Comparison of ENCODE assay signal across 20 cellular contexts in genomic region chr6:33907227-33907626, GRCh38.
DNase-seq lines count a peak whose midpoint lies in the region; ATAC-seq and TF ChIP-seq lines count a peak whose summit lies in the region.
"Had no signal": no experiment of that assay in that cellular context is flagged by ENCODE, and none has a peak within 500 bp of the region (broad histone marks: within the 10 kb centered on the region; RNA-seq: fewer than 3 reads in every experiment).

No MANE protein-coding gene starts in this region.

- POLR2A ChIA-PET in activated CD8-positive, alpha-beta T cell treated with anti-CD3 and anti-CD28 coated beads, Interleukin-2, amount 10 ng/mL, durations not matched to agents 7 days and 5 days (lab: Charles Lee) = interaction anchor here (1.0 kb wide), 2 partner anchors 8 to 120 kb away, joined by 3 read pairs; no protein-coding TSS in a partner anchor
- POLR2A ChIA-PET in activated CD8-positive, alpha-beta T cell treated with anti-CD3 and anti-CD28 coated beads for 36 hours (lab: Charles Lee) = no interaction called here
- POLR2A ChIA-PET in CD8-positive, alpha-beta memory T cell (lab: Charles Lee) = no interaction called here

- no peak overlapping the region for H3K4me3 ChIP-seq in CD8-positive, alpha-beta memory T cell (ENCODE audit: low read length)
- H3K4me3 ChIP-seq: SJCRH30, testis had no signal

- H3K9me3 ChIP-seq in CD8-positive, alpha-beta memory T cell (ENCODE audit: low read length) = no peaks in the 10 kb centered on the region
- H3K9me3 ChIP-seq: SJCRH30, testis had no signal

- ATAC-seq in activated CD8-positive, alpha-beta T cell treated with anti-CD3 and anti-CD28 coated beads, Interleukin-2, amount 10 ng/mL, durations not matched to agents 7 days and 5 days = no peak
- ATAC-seq in activated CD8-positive, alpha-beta T cell treated with anti-CD3 and anti-CD28 coated beads for 36 hours = no peak
- ATAC-seq in effector memory CD8-positive, alpha-beta T cell (replicated peaks) = no peak
- no peak for ATAC-seq in natural killer cell treated with Interleukin-12 subunit alpha and Interleukin-12 subunit beta and Interleukin-15 and Interleukin-18, amount 100 ng/mL, for 72 hours
- no peak for ATAC-seq in activated CD4-positive, CD25-positive, alpha-beta regulatory T cell treated with anti-CD3 and anti-CD28 coated beads, Interleukin-2, amount 50 U/mL, for 24 hours
- ATAC-seq: left colon; Panc1; stimulated activated memory B cell treated with anti-CD40 and anti-IgM and Interleukin-4, amounts not matched to agents 10 μg/mL and 1 μg/mL and 100 μg/mL, for 72 hours had no signal

- no peaks in the 10 kb centered on the region for H3K27me3 ChIP-seq in CD8-positive, alpha-beta memory T cell (ENCODE audit: insufficient read depth, low read length, poor library complexity, severe bottlenecking)
- H3K27me3 ChIP-seq: testis had no signal

- peaks cover 76% of the 10 kb centered on the region for H3K4me1 ChIP-seq in CD8-positive, alpha-beta memory T cell (ENCODE audit: insufficient read depth, low read length)
- H3K4me1 ChIP-seq: SJCRH30, testis had no signal

- H3K36me3 Mint-ChIP-seq in activated CD8-positive, alpha-beta T cell treated with anti-CD3 and anti-CD28 coated beads, Interleukin-2, amount 10 ng/mL, durations not matched to agents 7 days and 5 days (ENCODE audit: low read depth) = peaks cover 4% of the 10 kb centered on the region
- H3K36me3 Mint-ChIP-seq in activated CD8-positive, alpha-beta T cell treated with anti-CD3 and anti-CD28 coated beads for 36 hours (ENCODE audit: low read depth) = no peaks in the 10 kb centered on the region
- H3K36me3 Mint-ChIP-seq in CD8-positive, alpha-beta memory T cell = no peaks in the 10 kb centered on the region
- peaks cover 11% of the 10 kb centered on the region for H3K36me3 Mint-ChIP-seq in effector memory CD8-positive, alpha-beta T cell (ENCODE audit: insufficient read depth)
- no peaks in the 10 kb centered on the region for H3K36me3 Mint-ChIP-seq in natural killer cell treated with Interleukin-12 subunit alpha and Interleukin-12 subunit beta and Interleukin-15 and Interleukin-18, amount 100 ng/mL, for 72 hours
- H3K36me3 Mint-ChIP-seq: mesothelial cell of epicardium; stimulated activated memory B cell treated with anti-CD40 and anti-IgM and Interleukin-4, amounts not matched to agents 10 μg/mL and 1 μg/mL and 100 μg/mL, for 72 hours had no signal

- peaks cover 71% of the 10 kb centered on the region for H3K4me1 Mint-ChIP-seq in activated CD8-positive, alpha-beta T cell treated with anti-CD3 and anti-CD28 coated beads, Interleukin-2, amount 10 ng/mL, durations not matched to agents 7 days and 5 days (ENCODE audit: low read depth)
- peaks cover 56% of the 10 kb centered on the region for H3K4me1 Mint-ChIP-seq in activated CD8-positive, alpha-beta T cell treated with anti-CD3 and anti-CD28 coated beads for 36 hours (ENCODE audit: low read depth)
- peaks cover 74 to 89% (median 85%) of the 10 kb centered on the region in 3 donors for H3K4me1 Mint-ChIP-seq in CD8-positive, alpha-beta memory T cell
- H3K4me1 Mint-ChIP-seq in effector memory CD8-positive, alpha-beta T cell (ENCODE audit: low read depth in 2 of 2) = peaks cover 61 to 68% of the 10 kb centered on the region in 2 donors
- H3K4me1 Mint-ChIP-seq in natural killer cell treated with Interleukin-12 subunit alpha and Interleukin-12 subunit beta and Interleukin-15 and Interleukin-18, amount 100 ng/mL, for 72 hours (ENCODE audit: low read depth in 2 of 2) = peaks cover 62 to 76% of the 10 kb centered on the region in 2 donors
- H3K4me1 Mint-ChIP-seq: mesothelial cell of epicardium had no signal

- no peak for TF ChIP-seq CTCF in activated CD8-positive, alpha-beta T cell treated with anti-CD3 and anti-CD28 coated beads for 36 hours (IDR thresholded peaks at IDR 0.05)

- peak overlapping the region; percentile 93 for H3K27ac Mint-ChIP-seq in activated CD8-positive, alpha-beta T cell treated with anti-CD3 and anti-CD28 coated beads, Interleukin-2, amount 10 ng/mL, durations not matched to agents 7 days and 5 days
- no peak overlapping the region for H3K27ac Mint-ChIP-seq in activated CD8-positive, alpha-beta T cell treated with anti-CD3 and anti-CD28 coated beads for 36 hours
- H3K27ac Mint-ChIP-seq in CD8-positive, alpha-beta memory T cell = peak overlapping the region in 6 of 8 donors; percentile 59 to 95 (median 90)
- peak overlapping the region; percentile 65 to 89 for H3K27ac Mint-ChIP-seq in effector memory CD8-positive, alpha-beta T cell
- peak overlapping the region; percentile 41 to 88 for H3K27ac Mint-ChIP-seq in natural killer cell treated with Interleukin-12 subunit alpha and Interleukin-12 subunit beta and Interleukin-15 and Interleukin-18, amount 100 ng/mL, for 72 hours
- H3K27ac Mint-ChIP-seq: mesothelial cell of epicardium; stimulated activated memory B cell treated with anti-CD40 and anti-IgM and Interleukin-4, amounts not matched to agents 10 μg/mL and 1 μg/mL and 100 μg/mL, for 72 hours had no signal

- CTCF ChIA-PET in activated CD8-positive, alpha-beta T cell treated with anti-CD3 and anti-CD28 coated beads, Interleukin-2, amount 10 ng/mL, durations not matched to agents 7 days and 5 days (lab: Charles Lee) = interaction anchor here (1.6 kb wide), 2 partner anchors 8 to 46 kb away, joined by 7 to 9 read pairs; no protein-coding TSS in a partner anchor
- CTCF ChIA-PET in activated CD8-positive, alpha-beta T cell treated with anti-CD3 and anti-CD28 coated beads for 36 hours (lab: Charles Lee) = interaction anchor here (0.8 kb wide), 1 partner anchor 46 kb away, joined by 4 read pairs; no protein-coding TSS in a partner anchor
- CTCF ChIA-PET in CD8-positive, alpha-beta memory T cell (lab: Charles Lee) = no interaction called here

- intact Hi-C loops in activated CD8-positive, alpha-beta T cell treated with anti-CD3 and anti-CD28 coated beads for 36 hours (cut with micrococcal nuclease) = no loop called here

- no peak overlapping the region for H3K4me3 Mint-ChIP-seq in activated CD8-positive, alpha-beta T cell treated with anti-CD3 and anti-CD28 coated beads, Interleukin-2, amount 10 ng/mL, durations not matched to agents 7 days and 5 days
- no peak overlapping the region for H3K4me3 Mint-ChIP-seq in activated CD8-positive, alpha-beta T cell treated with anti-CD3 and anti-CD28 coated beads for 36 hours
- peak overlapping the region in 4 of 7 donors; percentile 8 to 52 (median 34) for H3K4me3 Mint-ChIP-seq in CD8-positive, alpha-beta memory T cell
- peak overlapping the region; percentile 4 to 23 for H3K4me3 Mint-ChIP-seq in effector memory CD8-positive, alpha-beta T cell
- peak overlapping the region; percentile 22 for H3K4me3 Mint-ChIP-seq in natural killer cell treated with Interleukin-12 subunit alpha and Interleukin-12 subunit beta and Interleukin-15 and Interleukin-18, amount 100 ng/mL, for 72 hours
- H3K4me3 Mint-ChIP-seq: mesothelial cell of epicardium; stimulated activated memory B cell treated with anti-CD40 and anti-IgM and Interleukin-4, amounts not matched to agents 10 μg/mL and 1 μg/mL and 100 μg/mL, for 72 hours had no signal

- H3K36me3 ChIP-seq in CD8-positive, alpha-beta memory T cell (ENCODE audit: insufficient read depth, low read length) = no peaks in the 10 kb centered on the region
- H3K36me3 ChIP-seq: SJCRH30 had no signal

- H3K9me3 Mint-ChIP-seq in activated CD8-positive, alpha-beta T cell treated with anti-CD3 and anti-CD28 coated beads, Interleukin-2, amount 10 ng/mL, durations not matched to agents 7 days and 5 days (ENCODE audit: insufficient read depth) = no peaks in the 10 kb centered on the region
- H3K9me3 Mint-ChIP-seq in activated CD8-positive, alpha-beta T cell treated with anti-CD3 and anti-CD28 coated beads for 36 hours = no peaks in the 10 kb centered on the region
- H3K9me3 Mint-ChIP-seq in CD8-positive, alpha-beta memory T cell = no peaks in the 10 kb centered on the region
- H3K9me3 Mint-ChIP-seq in effector memory CD8-positive, alpha-beta T cell = no peaks in the 10 kb centered on the region
- H3K9me3 Mint-ChIP-seq in natural killer cell treated with Interleukin-12 subunit alpha and Interleukin-12 subunit beta and Interleukin-15 and Interleukin-18, amount 100 ng/mL, for 72 hours = no peaks in the 10 kb centered on the region
- H3K9me3 Mint-ChIP-seq: mesothelial cell of epicardium; stimulated activated memory B cell treated with anti-CD40 and anti-IgM and Interleukin-4, amounts not matched to agents 10 μg/mL and 1 μg/mL and 100 μg/mL, for 72 hours had no signal

- DNase-seq in activated CD8-positive, alpha-beta T cell treated with anti-CD3 and anti-CD28 coated beads, Interleukin-2, amount 10 ng/mL, durations not matched to agents 7 days and 5 days = no peak
- no peak for DNase-seq in activated CD8-positive, alpha-beta T cell treated with anti-CD3 and anti-CD28 coated beads for 36 hours
- DNase-seq in CD8-positive, alpha-beta memory T cell = no peak
- no peak for DNase-seq in effector memory CD8-positive, alpha-beta T cell
- DNase-seq in natural killer cell treated with Interleukin-12 subunit alpha and Interleukin-12 subunit beta and Interleukin-15 and Interleukin-18, amount 100 ng/mL, for 72 hours (ENCODE audit: low spot score) = no peak
- DNase-seq in hepatic stellate cell (ENCODE audit: low spot score) (no peak), NCI-H69 (lab: John Stamatoyannopoulos, UW) (no peak)
- DNase-seq: amygdala; GF-D8; GOT3; left colon; NCI-H2081 treated with DMSO at 0.1 percent for 48 hours; NK-92 treated with Interleukin-12 subunit alpha and Interleukin-12 subunit beta, amount 100 ng/mL, for 24 hours; SJCRH30; testis had no signal

- H3K27me3 Mint-ChIP-seq in activated CD8-positive, alpha-beta T cell treated with anti-CD3 and anti-CD28 coated beads, Interleukin-2, amount 10 ng/mL, durations not matched to agents 7 days and 5 days (ENCODE audit: low read depth) = no peaks in the 10 kb centered on the region
- H3K27me3 Mint-ChIP-seq in activated CD8-positive, alpha-beta T cell treated with anti-CD3 and anti-CD28 coated beads for 36 hours = no peaks in the 10 kb centered on the region
- H3K27me3 Mint-ChIP-seq in CD8-positive, alpha-beta memory T cell = no peaks in the 10 kb centered on the region
- H3K27me3 Mint-ChIP-seq in effector memory CD8-positive, alpha-beta T cell = no peaks in the 10 kb centered on the region
- H3K27me3 Mint-ChIP-seq in natural killer cell treated with Interleukin-12 subunit alpha and Interleukin-12 subunit beta and Interleukin-15 and Interleukin-18, amount 100 ng/mL, for 72 hours = peaks cover 0 to 10% of the 10 kb centered on the region in 2 donors

- H3K27ac ChIP-seq in CD8-positive, alpha-beta memory T cell (ENCODE audit: low read depth, low read length) = no peak overlapping the region
- H3K27ac ChIP-seq: C4-2B, SJCRH30, testis had no signal

Comparison
In these comparisons a context has a peak if more than half of its experiments do, and no peak if none do; other contexts are left out.
1. H3K4me3 Mint-ChIP-seq: peak in CD8-positive, alpha-beta memory T cell (4 of 7), effector memory CD8-positive, alpha-beta T cell (2 of 2) and natural killer cell treated with Interleukin-12 subunit alpha and Interleukin-12 subunit beta and Interleukin-15 and Interleukin-18, amount 100 ng/mL, for 72 hours (single experiment); none in activated CD8-positive, alpha-beta T cell treated with anti-CD3 and anti-CD28 coated beads, Interleukin-2, amount 10 ng/mL, durations not matched to agents 7 days and 5 days (single experiment) and activated CD8-positive, alpha-beta T cell treated with anti-CD3 and anti-CD28 coated beads for 36 hours (single experiment).